1 cellular context compared by ENCODE assay signal in the genomic region with DNA sequence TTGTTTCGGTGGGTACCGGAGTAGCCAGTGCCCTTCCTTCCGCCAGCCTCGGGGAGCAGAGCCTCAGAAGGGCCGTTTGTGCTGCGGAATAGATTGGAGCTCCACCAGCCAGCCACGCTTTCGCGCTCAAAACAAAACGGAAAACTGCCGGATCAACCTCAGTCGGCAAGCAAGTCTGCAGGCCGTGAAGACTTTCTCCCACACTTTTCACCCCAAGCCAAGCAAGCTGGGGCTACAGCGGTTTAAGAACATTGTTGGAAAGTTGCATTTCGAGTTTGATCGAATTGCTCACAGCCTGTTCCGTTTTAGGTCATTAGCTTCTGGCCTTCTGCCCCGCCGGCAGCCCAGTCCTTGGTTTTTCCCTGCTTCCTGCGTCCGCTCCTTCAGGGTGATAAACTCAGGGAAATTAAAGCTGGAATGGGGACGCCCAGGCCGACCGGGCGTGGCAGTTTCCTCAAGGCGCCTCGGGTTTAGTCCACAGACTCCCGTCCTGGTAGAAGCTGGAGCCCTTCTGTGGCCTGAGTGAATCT.
TF ChIP-seq lines count a peak whose summit lies in the region.

No MANE protein-coding gene starts in this region.

TF ChIP-seq in K562, 482 proteins besides CTCF, POLR2A, EP300 and RAD21 (continued from another document):
- TF ChIP-seq THRB (CRISPR knock-in tag; conservative IDR thresholded peaks at IDR 0.05) (no peak), ZNF644 (tag; IDR thresholded peaks at IDR 0.05; ENCODE audit: low read depth) (no peak), ZNF324 (CRISPR knock-in tag; IDR thresholded peaks at IDR 0.05) (no peak), ZBED1 (IDR thresholded peaks at IDR 0.05) (no peak), ZEB2 (IDR thresholded peaks at IDR 0.05) (no peak), ZNF696 (CRISPR knock-in tag; conservative IDR thresholded peaks at IDR 0.05) (no peak), PML (IDR thresholded peaks at IDR 0.05; ENCODE audit: low read length) (no peak), RBM34 (IDR thresholded peaks at IDR 0.05; ENCODE audit: borderline replicate concordance, insufficient read depth, low read length) (no peak), ZNF197 (CRISPR knock-in tag; IDR thresholded peaks at IDR 0.05; ENCODE audit: low read depth) (no peak), TRIM28 (IDR thresholded peaks at IDR 0.05) (no peak)
- TF ChIP-seq, protein P1, sequence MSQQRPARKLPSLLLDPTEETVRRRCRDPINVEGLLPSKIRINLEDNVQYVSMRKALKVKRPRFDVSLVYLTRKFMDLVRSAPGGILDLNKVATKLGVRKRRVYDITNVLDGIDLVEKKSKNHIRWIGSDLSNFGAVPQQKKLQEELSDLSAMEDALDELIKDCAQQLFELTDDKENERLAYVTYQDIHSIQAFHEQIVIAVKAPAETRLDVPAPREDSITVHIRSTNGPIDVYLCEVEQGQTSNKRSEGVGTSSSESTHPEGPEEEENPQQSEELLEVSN (IDR thresholded peaks at IDR 0.05; ENCODE audit: borderline replicate concordance in 1 of 2, extremely low read depth in 1 of 2, insufficient read depth in 1 of 2, insufficient read length in 1 of 2, low read depth in 1 of 2, low read length in 1 of 2, poor library complexity in 1 of 2, severe bottlenecking in 1 of 2), result no peak
